9 cellular contexts compared by ENCODE assay signal in the genomic region with DNA sequence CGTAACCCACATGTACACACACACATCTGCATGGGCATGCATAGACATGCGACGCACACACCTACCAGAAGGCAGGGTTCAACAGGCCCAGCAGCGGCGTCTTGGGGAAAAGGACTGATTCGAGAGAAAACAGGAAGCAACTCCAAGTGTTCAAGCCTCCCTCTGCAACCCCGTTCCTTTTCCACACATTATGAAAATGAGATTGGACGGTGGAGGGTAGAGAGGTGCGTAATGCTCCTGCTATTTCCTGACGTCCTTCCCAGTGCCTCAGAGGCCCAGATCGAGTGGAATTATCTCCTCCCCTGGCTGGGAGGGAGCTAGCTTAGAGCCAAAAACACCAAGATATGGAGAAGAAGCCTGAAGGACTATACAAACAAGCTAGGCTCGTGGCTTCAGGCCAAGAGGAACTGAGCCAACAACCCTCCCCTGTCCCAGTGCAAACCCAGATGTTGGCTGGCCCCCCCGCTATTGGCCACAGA.
DNase-seq lines count a peak whose midpoint lies in the region; ATAC-seq, FAIRE-seq and TF ChIP-seq lines count a peak whose summit lies in the region.
"Had no signal": no experiment of that assay in that cellular context is flagged by ENCODE, and none has a peak within 500 bp of the region (broad histone marks: within the 10 kb centered on the region; RNA-seq: fewer than 3 reads in every experiment).

No MANE protein-coding gene starts in this region.

- H3K4me1 Mint-ChIP-seq in astrocyte (ENCODE audit: low read depth, unreplicated experiment) = peaks cover 4% of the 10 kb centered on the region
- H3K4me1 Mint-ChIP-seq in natural killer cell treated with Interleukin-12 subunit alpha and Interleukin-12 subunit beta and Interleukin-15 and Interleukin-18, amount 100 ng/mL, for 72 hours (ENCODE audit: low read depth in 2 of 2) = no peaks in the 10 kb centered on the region
- no peaks in the 10 kb centered on the region for H3K4me1 Mint-ChIP-seq in CD4-positive, alpha-beta T cell (ENCODE audit: low read depth)

- H3K4me1 ChIP-seq in GM23248 (ENCODE audit: insufficient read depth) (peaks cover 28% of the 10 kb centered on the region), astrocyte (ENCODE audit: insufficient read depth, low read length) (peaks cover 12% of the 10 kb centered on the region)

- POLR2A ChIA-PET in CD4-positive, alpha-beta T cell (lab: Charles Lee) = no interaction called here

- H3K27ac ChIP-seq in GM23248 (peak overlapping the region; percentile 72), astrocyte (ENCODE audit: low read depth, low read length) (peak overlapping the region; percentile 63)
- no peak overlapping the region for H3K27ac ChIP-seq in CD4-positive, alpha-beta T cell (ENCODE audit: low read depth, low read length)

- peaks cover 1% of the 10 kb centered on the region for H3K9me3 Mint-ChIP-seq in astrocyte (ENCODE audit: unreplicated experiment)
- H3K9me3 Mint-ChIP-seq in natural killer cell treated with Interleukin-12 subunit alpha and Interleukin-12 subunit beta and Interleukin-15 and Interleukin-18, amount 100 ng/mL, for 72 hours = no peaks in the 10 kb centered on the region
- no peaks in the 10 kb centered on the region for H3K9me3 Mint-ChIP-seq in CD4-positive, alpha-beta T cell

- in situ Hi-C loops in GM23248 (cut with MboI) = no loop called here

- peak overlapping the region; percentile 84 for H2AFZ ChIP-seq in GM23248
- peak overlapping the region; percentile 59 for H2AFZ ChIP-seq in astrocyte (ENCODE audit: low read depth, low read length)

- H3K4me2 ChIP-seq in GM23248 (ENCODE audit: unreplicated experiment) = peak overlapping the region; percentile 71
- H3K4me2 ChIP-seq in astrocyte (ENCODE audit: low read length) = peak overlapping the region; percentile 56

- no peak overlapping the region for H3K27ac Mint-ChIP-seq in astrocyte (ENCODE audit: unreplicated experiment)
- H3K27ac Mint-ChIP-seq in natural killer cell treated with Interleukin-12 subunit alpha and Interleukin-12 subunit beta and Interleukin-15 and Interleukin-18, amount 100 ng/mL, for 72 hours = no peak overlapping the region
- H3K27ac Mint-ChIP-seq in CD4-positive, alpha-beta T cell = no peak overlapping the region

- no peaks in the 10 kb centered on the region for H3K9me3 ChIP-seq in GM23248 (ENCODE audit: low read depth)
- H3K9me3 ChIP-seq in astrocyte (ENCODE audit: insufficient read depth, low read depth, low read length) = no peaks in the 10 kb centered on the region
- H3K9me3 ChIP-seq in CD4-positive, alpha-beta T cell (ENCODE audit: control insufficient read depth, low read length) = no peaks in the 10 kb centered on the region

- no peaks in the 10 kb centered on the region for H3K79me2 ChIP-seq in GM23248 (ENCODE audit: insufficient read depth)
- no peaks in the 10 kb centered on the region for H3K79me2 ChIP-seq in astrocyte (ENCODE audit: insufficient read depth, low read length)

- peak overlapping the region; percentile 50 for H3K4me3 ChIP-seq in GM23248
- H3K4me3 ChIP-seq in astrocyte (ENCODE audit: insufficient read depth, low read depth, low read length) = no peak overlapping the region
- H3K4me3 ChIP-seq in skeletal muscle cell (ENCODE audit: low read depth, low read length) = no peak overlapping the region

- DNase-seq in GM23248 (peak; percentile 94), astrocyte (ENCODE audit: low read depth) (peak; percentile 98), cardiac septum (ENCODE audit: low spot score) (peak; percentile 76), skeletal muscle cell (ENCODE audit: low read depth) (peak; percentile 90), DMS79 treated with DMSO at 0.1 percent for 48 hours (lab: John Stamatoyannopoulos, UW) (no peak)
- DNase-seq in natural killer cell treated with Interleukin-12 subunit alpha and Interleukin-12 subunit beta and Interleukin-15 and Interleukin-18, amount 100 ng/mL, for 72 hours (ENCODE audit: low spot score) = no peak
- DNase-seq in CD4-positive, alpha-beta T cell = no peak
- DNase-seq: activated CD8-positive, alpha-beta memory T cell treated with anti-CD3 and anti-CD28 coated beads for 24 hours had no signal

- peaks cover 2% of the 10 kb centered on the region for H3K36me3 Mint-ChIP-seq in astrocyte (ENCODE audit: low read depth, unreplicated experiment)
- no peaks in the 10 kb centered on the region for H3K36me3 Mint-ChIP-seq in natural killer cell treated with Interleukin-12 subunit alpha and Interleukin-12 subunit beta and Interleukin-15 and Interleukin-18, amount 100 ng/mL, for 72 hours
- H3K36me3 Mint-ChIP-seq in CD4-positive, alpha-beta T cell (ENCODE audit: low read depth) = no peaks in the 10 kb centered on the region

- no peaks in the 10 kb centered on the region for H3K36me3 ChIP-seq in GM23248 (ENCODE audit: low read depth)
- H3K36me3 ChIP-seq in astrocyte (ENCODE audit: insufficient read depth, low read length) = no peaks in the 10 kb centered on the region

- H4K20me1 ChIP-seq in GM23248 (ENCODE audit: insufficient read depth) = no peaks in the 10 kb centered on the region
- H4K20me1 ChIP-seq in astrocyte (ENCODE audit: insufficient read depth, low read length) = no peaks in the 10 kb centered on the region

- no peaks in the 10 kb centered on the region for H3K9me2 ChIP-seq in GM23248 (ENCODE audit: insufficient read depth)

- FAIRE-seq in astrocyte (lab: Jason Lieb, UNC) = peak; percentile 99

- H3K27me3 Mint-ChIP-seq in astrocyte (ENCODE audit: low read depth, unreplicated experiment) = peaks cover 2% of the 10 kb centered on the region
- peaks cover 12 to 15% of the 10 kb centered on the region in 2 donors for H3K27me3 Mint-ChIP-seq in natural killer cell treated with Interleukin-12 subunit alpha and Interleukin-12 subunit beta and Interleukin-15 and Interleukin-18, amount 100 ng/mL, for 72 hours
- H3K27me3 Mint-ChIP-seq in CD4-positive, alpha-beta T cell = peaks cover 17% of the 10 kb centered on the region

- intact Hi-C loops in cardiac septum (cut with DNase I) = loop anchor here (2.0 to 10.0 kb wide), 3 partner anchors 64 to 398 kb away; no protein-coding TSS in a partner anchor
- intact Hi-C loops in CD4-positive, alpha-beta T cell (cut with DNase I, micrococcal nuclease) = no loop called here

- CTCF ChIA-PET in CD4-positive, alpha-beta T cell (lab: Charles Lee) = no interaction called here

- ATAC-seq in natural killer cell treated with Interleukin-12 subunit alpha and Interleukin-12 subunit beta and Interleukin-15 and Interleukin-18, amount 100 ng/mL, for 72 hours = no peak
- ATAC-seq in CD4-positive, alpha-beta T cell (ENCODE audit: poor library complexity) = no peak
- no peak for ATAC-seq in HG02852 (IDR thresholded peaks at IDR 0.05; ENCODE audit: unreplicated experiment)

- H3F3A ChIP-seq in GM23248 (ENCODE audit: insufficient read depth) = peaks cover 19% of the 10 kb centered on the region; the same call in 1 of the 2 replicates

- peak overlapping the region; percentile 48 for H3K9ac ChIP-seq in GM23248
- peak overlapping the region; percentile 26 for H3K9ac ChIP-seq in astrocyte (ENCODE audit: low read length)

- TF ChIP-seq CTCF in astrocyte (IDR thresholded peaks at IDR 0.05; ENCODE audit: insufficient read depth, low read depth, low read length) = no peak
- TF ChIP-seq CTCF in CD4-positive, alpha-beta T cell (IDR thresholded peaks at IDR 0.05) = no peak

- WGBS in GM23248 (ENCODE audit: low coverage in 1 of 2, low lambda C conversion rate in 2 of 2, missing lambda C conversion rate in 2 of 2), 2 experiments = 16 to 18% methylated on average over 13 of the region's 13 CpGs

- no peak overlapping the region for H3K4me3 Mint-ChIP-seq in astrocyte (ENCODE audit: unreplicated experiment)
- no peak overlapping the region for H3K4me3 Mint-ChIP-seq in natural killer cell treated with Interleukin-12 subunit alpha and Interleukin-12 subunit beta and Interleukin-15 and Interleukin-18, amount 100 ng/mL, for 72 hours
- no peak overlapping the region for H3K4me3 Mint-ChIP-seq in CD4-positive, alpha-beta T cell

- H3K27me3 ChIP-seq in GM23248 (replicated peaks; ENCODE audit: insufficient read depth) = no peaks in the 10 kb centered on the region
- H3K27me3 ChIP-seq in astrocyte (ENCODE audit: insufficient read depth, low read length) = no peaks in the 10 kb centered on the region
- no peaks in the 10 kb centered on the region for H3K27me3 ChIP-seq in CD4-positive, alpha-beta T cell (ENCODE audit: control insufficient read depth, insufficient read depth, low read length)

Comparison
In these comparisons a context has a peak if more than half of its experiments do, and no peak if none do; other contexts are left out.
1. DNase-seq: peak in GM23248 (single experiment), astrocyte (single experiment), cardiac septum (single experiment) and skeletal muscle cell (single experiment); none in natural killer cell treated with Interleukin-12 subunit alpha and Interleukin-12 subunit beta and Interleukin-15 and Interleukin-18, amount 100 ng/mL, for 72 hours (single experiment), DMS79 treated with DMSO at 0.1 percent for 48 hours (single experiment) and CD4-positive, alpha-beta T cell (0 of 10).